Comparison of ENCODE assay signal across 8 cellular contexts in genomic region chr9:136245194-136246150, GRCh38. TPM values are rescaled to one million over a fixed set of nuclear protein-coding genes. Genes with fewer than 3 reads are reported as not detected.
DNase-seq lines count a peak whose midpoint lies in the region; ATAC-seq and TF ChIP-seq lines count a peak whose summit lies in the region.

Gene QSOX2 (minus strand): TSS chr9:136245812. CDS start chr9:136245803, 9 bp downstream.

- TF ChIP-seq CTCF in left ventricle myocardium inferior (IDR thresholded peaks at IDR 0.05; ENCODE audit: borderline replicate concordance) (no peak), prostate gland (IDR thresholded peaks at IDR 0.05) (no peak), upper lobe of right lung (IDR thresholded peaks at IDR 0.05) (no peak)

- H3K36me3 ChIP-seq in HAP-1 (replicated peaks) (peaks cover 12% of the 10 kb centered on the region; the same call in 1 of the 2 replicates), left ventricle myocardium inferior (no peaks in the 10 kb centered on the region), prostate gland (no peaks in the 10 kb centered on the region), upper lobe of right lung (no peaks in the 10 kb centered on the region)

- H3K27me3 ChIP-seq in HAP-1 (ENCODE audit: low read depth) (no peaks in the 10 kb centered on the region), left ventricle myocardium inferior (ENCODE audit: low read depth) (no peaks in the 10 kb centered on the region), prostate gland (replicated peaks; ENCODE audit: insufficient read depth) (no peaks in the 10 kb centered on the region), upper lobe of right lung (no peaks in the 10 kb centered on the region)

- peak; percentile 93 for ATAC-seq in upper lobe of right lung

- peak within 1 kb of the TSS; percentile 68 for H3K4me3 ChIP-seq in HAP-1
- peak within 1 kb of the TSS; percentile 89 for H3K4me3 ChIP-seq in left ventricle myocardium inferior
- peak within 1 kb of the TSS; percentile 63 to 70 for H3K4me3 ChIP-seq in prostate gland
- peak within 1 kb of the TSS; percentile 78 for H3K4me3 ChIP-seq in upper lobe of right lung

- WGBS in prostate gland, result 1% methylated on average over 88 of the region's 113 CpGs

- intact Hi-C loops in left ventricle myocardium inferior (cut with micrococcal nuclease) (no loop called here), prostate gland (cut with DNase I) (no loop called here), upper lobe of right lung (cut with DNase I) (no loop called here)

- peak within 1 kb of the TSS; percentile 51 for H3K27ac ChIP-seq in left ventricle myocardium inferior (replicated peaks)
- H3K27ac ChIP-seq in prostate gland, result peak within 1 kb of the TSS in 1 of 2 donors; percentile 26
- no peak within 1 kb of the TSS for H3K27ac ChIP-seq in upper lobe of right lung

- in situ Hi-C loops in HAP-1 (cut with MboI; ENCODE audit: low sequenced_read_pairs), result no loop called here

- no peak for TF ChIP-seq POLR2A in prostate gland (IDR thresholded peaks at IDR 0.05)

- H3K9me3 ChIP-seq in HAP-1 (no peaks in the 10 kb centered on the region; the same call in 1 of the 2 replicates), left ventricle myocardium inferior (replicated peaks) (no peaks in the 10 kb centered on the region), prostate gland (no peaks in the 10 kb centered on the region), upper lobe of right lung (no peaks in the 10 kb centered on the region)

- DNase-seq in DMS79 (lab: John Stamatoyannopoulos, UW) (peak; percentile 29), HAP-1 (ENCODE audit: low spot score in 2 of 2) (peak; percentile 61 to 86), NCI-H1105 (lab: John Stamatoyannopoulos, UW) (peak; percentile 70), T-helper 2 cell (peak; percentile 70 to 87 (median 81)), amniotic stem cell (lab: John Stamatoyannopoulos, UW) (peak; percentile 52), left ventricle myocardium inferior (peak; percentile 86), prostate gland (ENCODE audit: low spot score) (peak; percentile 82), upper lobe of right lung (peak; percentile 92)

- H3K4me1 ChIP-seq in HAP-1 (peaks cover 21% of the 10 kb centered on the region), left ventricle myocardium inferior (peaks cover 52% of the 10 kb centered on the region), prostate gland (replicated peaks) (peaks cover 7% of the 10 kb centered on the region), upper lobe of right lung (peaks cover 22% of the 10 kb centered on the region)

RNA-seq across cellular contexts. Expression of gene QSOX2, which starts in this region (rescaled TPM):
- 8.0 TPM for total RNA-seq in left ventricle myocardium inferior
- total RNA-seq in prostate gland, result 10 to 100 TPM in 1 of 2 donors, 1 to 10 TPM in 1; 4.3 to 12.2 TPM
- 13.1 TPM for total RNA-seq in upper lobe of right lung

Comparison
In these comparisons a context has a peak if more than half of its experiments do, and no peak if none do; other contexts are left out.
1. DNase-seq: peak in every context shown above with its lines; median percentile 92 in upper lobe of right lung; 86 in left ventricle myocardium inferior; 82 in prostate gland; 81 in T-helper 2 cell; 74 in HAP-1; 70 in NCI-H1105; 52 in amniotic stem cell; 29 in DMS79.